ENCODE assay signal across 8 cellular contexts in genomic region chr9:5886114-5886939, GRCh38. TPM values are rescaled to one million over a fixed set of nuclear protein-coding genes. Genes with fewer than 3 reads are reported as not detected.
A peak's percentile ranks its signal among the peaks of the same experiment; 100 is the strongest.
DNase-seq lines count a peak whose midpoint lies in the region; ATAC-seq and TF ChIP-seq lines count a peak whose summit lies in the region.

No MANE protein-coding gene starts in this region.

- in situ Hi-C loops in KBM-7 (cut with MboI; ENCODE audit: low pct_unique_long_range_greater_than_20kb, low sequenced_read_pairs), result loop anchor here (25.0 kb wide), 1 partner anchor 426 kb away; no protein-coding TSS in a partner anchor

- no peak overlapping the region for H2BK12ac ChIP-seq in trophoblast cell (ENCODE audit: low read length)

- H3K9me3 ChIP-seq in RWPE2 (ENCODE audit: severe bottlenecking), result no peaks in the 10 kb centered on the region
- no peaks in the 10 kb centered on the region for H3K9me3 ChIP-seq in gastroesophageal sphincter
- H3K9me3 ChIP-seq in trophoblast cell (ENCODE audit: insufficient read depth, low read depth, low read length), result no peaks in the 10 kb centered on the region
- H3K9me3 ChIP-seq in upper lobe of left lung, result no peaks in the 10 kb centered on the region

- TF ChIP-seq EP300 in gastroesophageal sphincter (IDR thresholded peaks at IDR 0.05), result no peak
- no peak for TF ChIP-seq EP300 in upper lobe of left lung (IDR thresholded peaks at IDR 0.05)

- TF ChIP-seq POLR2A in gastroesophageal sphincter (IDR thresholded peaks at IDR 0.05) (no peak), upper lobe of left lung (IDR thresholded peaks at IDR 0.05) (no peak)

- H3K4ac ChIP-seq in trophoblast cell (ENCODE audit: low read depth, low read length), result no peak overlapping the region

- 43 to 56% methylated on average over 3 to 6 of the region's 8 CpGs for WGBS in gastroesophageal sphincter (ENCODE audit: low coverage in 1 of 2), 2 donors
- WGBS in trophoblast cell (ENCODE audit: extremely low coverage, insufficient coverage, insufficient read length), result no CpG with 5 or more reads among the region's 8 CpGs
- WGBS in upper lobe of left lung, 2 donors, result 54 to 55% methylated on average over 8 of the region's 8 CpGs

- H3K14ac ChIP-seq in trophoblast cell (ENCODE audit: low read length), result no peak overlapping the region

- H4K91ac ChIP-seq in trophoblast cell (ENCODE audit: low read depth, low read length), result no peak overlapping the region

- H3K27ac ChIP-seq in RWPE2 (ENCODE audit: poor library complexity, severe bottlenecking) (no peak overlapping the region), gastroesophageal sphincter (no peak overlapping the region), trophoblast cell (ENCODE audit: low read depth, low read length) (no peak overlapping the region), upper lobe of left lung (no peak overlapping the region)

- H4K8ac ChIP-seq in trophoblast cell (ENCODE audit: low read depth, low read length), result no peak overlapping the region

- H3K4me3 ChIP-seq in RWPE2 (ENCODE audit: severe bottlenecking) (no peak overlapping the region), gastroesophageal sphincter (no peak overlapping the region), trophoblast cell (ENCODE audit: low read depth, low read length) (no peak overlapping the region), upper lobe of left lung (no peak overlapping the region)

- H3K4me1 ChIP-seq in RWPE2 (ENCODE audit: insufficient read depth, poor library complexity, severe bottlenecking), result no peaks in the 10 kb centered on the region
- H3K4me1 ChIP-seq in gastroesophageal sphincter, result no peaks in the 10 kb centered on the region
- H3K4me1 ChIP-seq in trophoblast cell (ENCODE audit: control insufficient read depth in 1 of 2, insufficient read depth in 2 of 2, low read length in 2 of 2), result peaks cover 0 to 3% of the 10 kb centered on the region in 2 experiments
- H3K4me1 ChIP-seq in upper lobe of left lung, result no peaks in the 10 kb centered on the region

- no peak overlapping the region for H3K9ac ChIP-seq in trophoblast cell (ENCODE audit: low read length)

- H3K79me2 ChIP-seq in trophoblast cell (ENCODE audit: control insufficient read depth, insufficient read depth, low read length, poor library complexity), result no peaks in the 10 kb centered on the region

- H3K23ac ChIP-seq in trophoblast cell (ENCODE audit: low read length), result no peak overlapping the region

- H3K36me3 ChIP-seq in RWPE2 (ENCODE audit: low read depth) (no peaks in the 10 kb centered on the region), gastroesophageal sphincter (no peaks in the 10 kb centered on the region), trophoblast cell (ENCODE audit: control insufficient read depth in 1 of 2, insufficient read depth in 2 of 2, low read length in 2 of 2) (no peaks in the 10 kb centered on the region), upper lobe of left lung (no peaks in the 10 kb centered on the region)

- H4K12ac ChIP-seq in trophoblast cell (ENCODE audit: low read depth, low read length), result no peak overlapping the region

- no peak overlapping the region for H3K18ac ChIP-seq in trophoblast cell (ENCODE audit: low read length)

- H2BK120ac ChIP-seq in trophoblast cell (ENCODE audit: insufficient read depth, low read length, poor library complexity), result no peak overlapping the region

- no peak overlapping the region for H3K4me2 ChIP-seq in trophoblast cell (ENCODE audit: low read length)

- H2AK5ac ChIP-seq in trophoblast cell (ENCODE audit: low read length), result no peak overlapping the region

- peak; percentile 71 for DNase-seq in ELR (ENCODE audit: low read depth)
- peak; percentile 73 for DNase-seq in KBM-7
- DNase-seq in RWPE2 (ENCODE audit: low spot score), result no peak
- peak; percentile 66 for DNase-seq in activated T-helper 9 cell treated with anti-CD3 and anti-CD28 coated beads, Interleukin-2, amount 50 U/mL, for 16 hours (ENCODE audit: low read depth)
- peak; percentile 71 to 87 for DNase-seq in trophoblast cell
- DNase-seq in upper lobe of left lung, result peak in 1 of 2 donors; percentile 58

- H2BK5ac ChIP-seq in trophoblast cell (ENCODE audit: low read depth, low read length, poor library complexity), result no peak overlapping the region

- peak; percentile 95 for TF ChIP-seq CTCF in RWPE2 (IDR thresholded peaks at IDR 0.05; ENCODE audit: poor library complexity, severe bottlenecking)
- TF ChIP-seq CTCF in gastroesophageal sphincter (IDR thresholded peaks at IDR 0.05), result peak; percentile 64 to 86 (median 76)
- TF ChIP-seq CTCF in upper lobe of left lung (IDR thresholded peaks at IDR 0.05), result peak; percentile 74 to 93 (median 82)

- ATAC-seq in GM21723 (IDR thresholded peaks at IDR 0.05; ENCODE audit: unreplicated experiment) (peak; percentile 97), RWPE2 (ENCODE audit: low read depth) (peak; percentile 92), gastroesophageal sphincter (peak; percentile 66), upper lobe of left lung (ENCODE audit: low FRiP score in 2 of 2) (peak; percentile 68 to 81)

- peaks cover under 1% of the 10 kb centered on the region for H3K79me1 ChIP-seq in trophoblast cell (ENCODE audit: low read length)

- H3K27me3 ChIP-seq in RWPE2 (ENCODE audit: insufficient read depth, poor library complexity, severe bottlenecking) (no peaks in the 10 kb centered on the region), gastroesophageal sphincter (no peaks in the 10 kb centered on the region), trophoblast cell (ENCODE audit: insufficient read depth, low read length) (no peaks in the 10 kb centered on the region), upper lobe of left lung (no peaks in the 10 kb centered on the region)

- H2AFZ ChIP-seq in trophoblast cell (ENCODE audit: insufficient read depth, low read length, poor library complexity), result no peak overlapping the region

RNA-seq across cellular contexts. Expression of gene MLANA, which starts 4.4 kb away (rescaled TPM):
- total RNA-seq in gastroesophageal sphincter, result not detected
- polyA plus RNA-seq in trophoblast cell (2013), result 0.03 TPM in 1 of 2 replicates, not detected in the other
- not detected for total RNA-seq in upper lobe of left lung

RNA-seq across cellular contexts. Expression of gene ERMP1, which starts 53.4 kb away (rescaled TPM):
- 10 to 100 TPM in 3 of 4 donors, 1 to 10 TPM in 1; 6.6 to 12.2 (median 11.7) TPM for total RNA-seq in gastroesophageal sphincter
- 22.1 TPM in 2 replicates for polyA plus RNA-seq in trophoblast cell (2013)
- total RNA-seq in upper lobe of left lung, result 10 to 100 TPM in 5 of 6 donors, 1 to 10 TPM in 1; 8.4 to 27.4 (median 20.5) TPM
